ENCODE assay signal across 9 cellular contexts in the genomic region with DNA sequence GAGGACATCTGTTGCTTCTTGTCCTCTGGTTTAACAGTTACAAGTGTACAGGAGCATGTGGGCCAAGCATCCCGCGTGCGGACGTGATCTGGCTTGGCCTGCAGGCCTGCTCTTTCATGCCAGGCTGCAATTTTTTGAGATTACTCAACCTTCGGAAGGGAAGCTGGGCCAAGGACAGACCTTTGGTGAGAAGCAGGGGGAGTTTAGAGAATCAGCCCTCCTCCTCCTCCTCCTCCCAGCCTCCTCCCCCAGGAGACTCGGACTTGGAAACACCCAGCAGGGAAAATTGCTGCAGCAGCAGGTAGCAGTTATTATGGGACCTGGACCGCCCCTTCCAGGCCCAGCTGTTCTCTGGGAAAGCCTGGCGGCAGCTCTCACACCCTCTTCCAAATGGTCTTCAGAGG. TPM values are rescaled to one million over a fixed set of nuclear protein-coding genes. Genes with fewer than 3 reads are reported as not detected.
DNase-seq lines count a peak whose midpoint lies in the region; ATAC-seq, FAIRE-seq and TF ChIP-seq lines count a peak whose summit lies in the region.
"Had no signal": no experiment of that assay in that cellular context is flagged by ENCODE, and none has a peak within 500 bp of the region (broad histone marks: within the 10 kb centered on the region; RNA-seq: fewer than 3 reads in every experiment).

No MANE protein-coding gene starts in this region.

- no peak for ATAC-seq in GM19023 (IDR thresholded peaks at IDR 0.05; ENCODE audit: unreplicated experiment)
- ATAC-seq in HG03457 (IDR thresholded peaks at IDR 0.05; ENCODE audit: unreplicated experiment) = no peak
- no peak for ATAC-seq in HG03439 (IDR thresholded peaks at IDR 0.05; ENCODE audit: unreplicated experiment)
- ATAC-seq: HCT116 had no signal

- TF ChIP-seq POLR2A in H54 (IDR thresholded peaks at IDR 0.05; ENCODE audit: low read depth, low read length) = no peak

- H3K9me3 ChIP-seq in skeletal muscle tissue (ENCODE audit: control insufficient read depth in 3 of 3, low read length in 3 of 3) = no peaks in the 10 kb centered on the region

- H3K27me3 ChIP-seq in skeletal muscle tissue (ENCODE audit: control insufficient read depth in 3 of 3, insufficient read depth in 3 of 3, low read length in 3 of 3) = peaks cover 0 to 5% (median 0%) of the 10 kb centered on the region in 3 donors

- peaks cover 23 to 27% (median 27%) of the 10 kb centered on the region in 3 donors for H3K4me1 ChIP-seq in skeletal muscle tissue (ENCODE audit: control insufficient read depth in 3 of 3, insufficient read depth in 3 of 3, low read length in 3 of 3)

- no peaks in the 10 kb centered on the region for H3K36me3 ChIP-seq in skeletal muscle tissue (ENCODE audit: control insufficient read depth in 3 of 3, insufficient read depth in 3 of 3, low read length in 3 of 3)

- no peak for FAIRE-seq in H54 (lab: Jason Lieb, UNC)

- DNase-seq in H54 (ENCODE audit: insufficient read length, low spot score) (peak; percentile 74), RPMI7951 (ENCODE audit: low read depth) (peak; percentile 93), cardiac septum (ENCODE audit: low spot score) (peak; percentile 84), NCI-H1436 (lab: John Stamatoyannopoulos, UW) (no peak)

- peak overlapping the region; percentile 64 for H3K27ac ChIP-seq in skeletal muscle tissue (ENCODE audit: low read depth, low read length)

- peak overlapping the region in 1 of 3 donors; percentile 16 for H3K9ac ChIP-seq in skeletal muscle tissue (ENCODE audit: low read depth in 1 of 3, low read length in 3 of 3)

- intact Hi-C loops in cardiac septum (cut with DNase I) = no loop called here

- no peak overlapping the region for H3K4me3 ChIP-seq in skeletal muscle tissue (ENCODE audit: low read length in 3 of 3)

RNA-seq across cellular contexts. Expression of gene KLHL36, which starts 5.1 kb away (rescaled TPM):
- 28.4 and 39.2 TPM in 2 replicates for total RNA-seq in RPMI7951 (2014; rRNA removed; shearing (Covaris generic))
- total RNA-seq in cardiac septum = 53.2 TPM
- 23.0 TPM for total RNA-seq in skeletal muscle tissue

RNA-seq across cellular contexts. Expression of gene COTL1, which starts 25.3 kb away (rescaled TPM):
- 168 and 172 TPM in 2 replicates for total RNA-seq in RPMI7951 (2014; rRNA removed; shearing (Covaris generic))
- total RNA-seq in cardiac septum (11.0 TPM), skeletal muscle tissue (11.0 TPM)

RNA-seq across cellular contexts. Expression of gene USP10, which starts 56.6 kb away (rescaled TPM):
- 51.1 and 54.6 TPM in 2 replicates for total RNA-seq in RPMI7951 (2014; rRNA removed; shearing (Covaris generic))
- 53.8 TPM for total RNA-seq in cardiac septum
- total RNA-seq in skeletal muscle tissue = 27.1 TPM

Comparison
In these comparisons a context has a peak if more than half of its experiments do, and no peak if none do; other contexts are left out.
1. RNA of gene COTL1, which starts 25.3 kb away (total RNA-seq): 168 to 172 TPM in RPMI7951; 11.0 TPM in cardiac septum (single experiment) and 11.0 TPM in skeletal muscle tissue (single experiment); every median in the first group is over 10 times any median in the second.